In genomic region chr6:104940881-104941693, GRCh38 we compare ENCODE assay signal across 2 cellular contexts.
TF ChIP-seq lines count a peak whose summit lies in the region.

No MANE protein-coding gene starts in this region.

TF ChIP-seq in SK-N-SH, 30 proteins besides CTCF, POLR2A, EP300 and RAD21 (continued from another document):
- TF ChIP-seq REST (IDR thresholded peaks at IDR 0.05; ENCODE audit: low read depth, low read length) (0 out of 2 replicates have a peak, but pooled peaks have one; percentile 45), CHD2 (IDR thresholded peaks at IDR 0.05; ENCODE audit: low read length, partially characterized antibody) (peak; percentile 8), FOXM1 (IDR thresholded peaks at IDR 0.05; ENCODE audit: low read depth) (no peak)

TF ChIP-seq in HepG2, 621 proteins besides CTCF, POLR2A, EP300 and RAD21 (continued from another document and continues in another):
- TF ChIP-seq IRF1 (CRISPR knock-in tag; IDR thresholded peaks at IDR 0.05; ENCODE audit: low read depth) (0 out of 2 replicates have a peak, but pooled peaks have one; percentile 69), ZNF205 (CRISPR knock-in tag; IDR thresholded peaks at IDR 0.05) (peak; percentile 60; the same call in 1 of the 2 replicates), UBTF (CRISPR knock-in tag; IDR thresholded peaks at IDR 0.05) (peak; percentile 68), THAP8 (CRISPR knock-in tag; IDR thresholded peaks at IDR 0.05; ENCODE audit: borderline replicate concordance) (peak; percentile 48; the same call in 1 of the 2 replicates), LCORL (IDR thresholded peaks at IDR 0.05) (no peak), LCORL (CRISPR knock-in tag; IDR thresholded peaks at IDR 0.05) (peak; percentile 50; the same call in 1 of the 2 replicates), ZNF30 (CRISPR knock-in tag; IDR thresholded peaks at IDR 0.05) (no peak; the same call in 1 of the 2 replicates), YY1 (IDR thresholded peaks at IDR 0.05; ENCODE audit: insufficient read depth, insufficient replicate concordance, low read depth, low read length) (peak; percentile 48), ELK4 (CRISPR knock-in tag; IDR thresholded peaks at IDR 0.05; ENCODE audit: borderline replicate concordance) (peak; percentile 48; the same call in 1 of the 2 replicates), KLF11 (CRISPR knock-in tag; IDR thresholded peaks at IDR 0.05) (no peak), POGZ (CRISPR knock-in tag; IDR thresholded peaks at IDR 0.05) (peak; percentile 49; the same call in 1 of the 2 replicates), ZNF639 (CRISPR knock-in tag; conservative IDR thresholded peaks at IDR 0.05) (peak; percentile 76), ZNF572 (CRISPR knock-in tag; IDR thresholded peaks at IDR 0.05) (no peak), ZNF678 (CRISPR knock-in tag; IDR thresholded peaks at IDR 0.05) (peak; percentile 78; the same call in 1 of the 2 replicates), TERF1 (CRISPR knock-in tag; IDR thresholded peaks at IDR 0.05) (no peak), MAFK (conservative IDR thresholded peaks at IDR 0.05 in 1 of 2, IDR thresholded peaks at IDR 0.05 in 1 of 2; ENCODE audit: low read length in 2 of 2) (no peak), KLF16 (CRISPR knock-in tag; IDR thresholded peaks at IDR 0.05) (peak in 1 of 2 experiments; percentile 80; a peak in 3 of 4 replicates), ZNF124 (CRISPR knock-in tag; IDR thresholded peaks at IDR 0.05) (peak; percentile 50; the same call in 1 of the 2 replicates), PRDM10 (CRISPR knock-in tag; IDR thresholded peaks at IDR 0.05; ENCODE audit: low read depth) (no peak), ZNF790 (CRISPR knock-in tag; IDR thresholded peaks at IDR 0.05; ENCODE audit: borderline replicate concordance) (peak; percentile 49; the same call in 1 of the 2 replicates), FOXA1 (IDR thresholded peaks at IDR 0.05) (no peak), FOXA1 (CRISPR knock-in tag; IDR thresholded peaks at IDR 0.05) (no peak), TGIF2 (CRISPR knock-in tag; IDR thresholded peaks at IDR 0.05) (peak; percentile 70; the same call in 1 of the 2 replicates), SMC3 (IDR thresholded peaks at IDR 0.05; ENCODE audit: low read length) (peak; percentile 26; the same call in 1 of the 2 replicates), SP1 (IDR thresholded peaks at IDR 0.05) (no peak), SP1 (CRISPR knock-in tag; IDR thresholded peaks at IDR 0.05) (peak; percentile 40; the same call in 1 of the 2 replicates), CREB3 (CRISPR knock-in tag; IDR thresholded peaks at IDR 0.05) (peak; percentile 92), LBX2 (CRISPR knock-in tag; IDR thresholded peaks at IDR 0.05; ENCODE audit: borderline replicate concordance) (peak; percentile 83; the same call in 1 of the 2 replicates), ZNF468 (CRISPR knock-in tag; IDR thresholded peaks at IDR 0.05) (no peak), ELF1 (CRISPR knock-in tag; IDR thresholded peaks at IDR 0.05) (peak; percentile 86), ZSCAN21 (CRISPR knock-in tag; IDR thresholded peaks at IDR 0.05; ENCODE audit: borderline replicate concordance) (peak; percentile 58), BATF2 (CRISPR knock-in tag; IDR thresholded peaks at IDR 0.05) (peak; percentile 27), ETV6 (CRISPR knock-in tag; conservative IDR thresholded peaks at IDR 0.05) (peak; percentile 66; the same call in 1 of the 2 replicates), SKI (IDR thresholded peaks at IDR 0.05; ENCODE audit: partially characterized antibody) (no peak), TAF1 (CRISPR knock-in tag; IDR thresholded peaks at IDR 0.05) (peak; percentile 55; the same call in 1 of the 2 replicates), ZNF562 (CRISPR knock-in tag; IDR thresholded peaks at IDR 0.05; ENCODE audit: borderline replicate concordance) (peak; percentile 75; the same call in 1 of the 2 replicates), ZNF510 (CRISPR knock-in tag; IDR thresholded peaks at IDR 0.05; ENCODE audit: low read depth) (peak; percentile 86), SP2 (CRISPR knock-in tag; IDR thresholded peaks at IDR 0.05) (no peak), MXD3 (CRISPR knock-in tag; IDR thresholded peaks at IDR 0.05) (peak; percentile 92), ZBTB33 (CRISPR knock-in tag; IDR thresholded peaks at IDR 0.05) (no peak)
